In genomic region chr7:94903971-94904370, GRCh38 we compare ENCODE assay signal across 28 cellular contexts.
"Had no signal": no experiment of that assay in that cellular context is flagged by ENCODE, and none has a peak within 500 bp of the region (broad histone marks: within the 10 kb centered on the region; RNA-seq: fewer than 3 reads in every experiment).

No MANE protein-coding gene starts in this region.

- H2AFZ ChIP-seq: hepatocyte had no signal

- H3K27ac ChIP-seq: heart right ventricle, hepatocyte, left lung, lower lobe of right lung, pancreas, prostate gland, tibial nerve, uterus had no signal

- H3K36me3 Mint-ChIP-seq: naive thymus-derived CD8-positive, alpha-beta T cell; stimulated activated memory B cell treated with anti-CD40 and anti-IgM and Interleukin-4, amounts not matched to agents 10 μg/mL and 1 μg/mL and 100 μg/mL, for 72 hours; type B pancreatic cell had no signal

- H3K4me3 ChIP-seq: heart right ventricle, hepatocyte, left lung, lower lobe of right lung, pancreas, prostate gland, tibial nerve, uterus had no signal

- H3K4me1 ChIP-seq: prostate gland, uterus had no signal

- H3K4me2 ChIP-seq: hepatocyte had no signal

- H3K9me3 ChIP-seq: heart right ventricle, left lung, lower lobe of right lung, pancreas, prostate gland, tibial nerve, uterus had no signal

- H3K27me3 Mint-ChIP-seq: type B pancreatic cell had no signal

- DNase-seq: heart right ventricle; left colon; left lung; lower lobe of right lung; mammary epithelial cell; mesenchymal stem cell; naive thymus-derived CD8-positive, alpha-beta T cell; nucleus accumbens; pancreas; posterior cingulate gyrus; retina; right cardiac atrium; small intestine; stimulated activated CD4-positive, alpha-beta T cell treated with anti-CD3 and anti-CD28 coated beads, Interleukin-1b, Interleukin-23, amount 100 ng/mL, for 48 hours; stimulated activated CD4-positive, alpha-beta T cell treated with anti-CD3 and anti-CD28 coated beads, Interleukin-2, amount 100 ng/mL, for 48 hours; stimulated activated CD4-positive, alpha-beta T cell treated with anti-CD3 and anti-CD28 coated beads, Interleukin-4, amount 100 ng/mL, for 4 hours; stimulated activated CD8-positive, alpha-beta memory T cell treated with anti-CD3 and anti-CD28 coated beads, Interleukin-4, amount 100 ng/mL, for 48 hours; stimulated activated naive CD4-positive, alpha-beta T cell treated with Interleukin-2 at 50 U/mL for 16 hours; stimulated activated naive CD8-positive, alpha-beta T cell treated with anti-CD3 and anti-CD28 coated beads, Interleukin-15, amount 100 ng/mL, for 72 hours; substantia nigra; uterus had no signal

- H3K27ac Mint-ChIP-seq: naive thymus-derived CD8-positive, alpha-beta T cell; stimulated activated memory B cell treated with anti-CD40 and anti-IgM and Interleukin-4, amounts not matched to agents 10 μg/mL and 1 μg/mL and 100 μg/mL, for 72 hours; stimulated activated naive CD8-positive, alpha-beta T cell treated with anti-CD3 and anti-CD28 coated beads, Interleukin-15, amount 100 ng/mL, for 72 hours; type B pancreatic cell had no signal

- H3K9me3 Mint-ChIP-seq: naive thymus-derived CD8-positive, alpha-beta T cell; nephron; neural crest cell; stimulated activated memory B cell treated with anti-CD40 and anti-IgM and Interleukin-4, amounts not matched to agents 10 μg/mL and 1 μg/mL and 100 μg/mL, for 72 hours; stimulated activated naive CD8-positive, alpha-beta T cell treated with anti-CD3 and anti-CD28 coated beads, Interleukin-15, amount 100 ng/mL, for 72 hours; type B pancreatic cell had no signal

- H3K36me3 ChIP-seq: heart right ventricle, left lung, lower lobe of right lung, pancreas, prostate gland, tibial nerve, uterus had no signal

- H3K27me3 ChIP-seq: hepatocyte, pancreas, tibial nerve, uterus had no signal

- H3K4me3 Mint-ChIP-seq: naive thymus-derived CD8-positive, alpha-beta T cell; nephron; neural crest cell; stimulated activated memory B cell treated with anti-CD40 and anti-IgM and Interleukin-4, amounts not matched to agents 10 μg/mL and 1 μg/mL and 100 μg/mL, for 72 hours; stimulated activated naive CD8-positive, alpha-beta T cell treated with anti-CD3 and anti-CD28 coated beads, Interleukin-15, amount 100 ng/mL, for 72 hours; type B pancreatic cell had no signal
